11 cellular contexts compared by ENCODE assay signal in genomic region chr17:48231995-48232729, GRCh38.
"Had no signal": no experiment of that assay in that cellular context is flagged by ENCODE, and none has a peak within 500 bp of the region (broad histone marks: within the 10 kb centered on the region; RNA-seq: fewer than 3 reads in every experiment).

No MANE protein-coding gene starts in this region.

- ATAC-seq: foreskin keratinocyte, natural killer cell had no signal

- DNase-seq: activated CD4-positive, alpha-beta T cell treated with anti-CD3 and anti-CD28 coated beads, Interleukin-2, amount 10 ng/mL, durations not matched to agents 24 days and 14 days; activated CD8-positive, alpha-beta memory T cell treated with anti-CD3 and anti-CD28 coated beads for 24 hours; activated naive CD4-positive, alpha-beta T cell treated with anti-CD3 and anti-CD28 coated beads, Interleukin-2, amount 10 ng/mL, durations not matched to agents 7 days and 5 days; foreskin keratinocyte; head of caudate nucleus; mammary epithelial cell; natural killer cell; occipital lobe; stimulated activated CD4-positive, alpha-beta T cell treated with anti-CD3 and anti-CD28 coated beads, Interleukin-12 subunit alpha, Interleukin-12 subunit beta, amount 100 ng/mL, for 4 hours; stimulated activated naive CD4-positive, alpha-beta T cell; trophoblast cell had no signal
